Comparison of ENCODE assay signal across 21 cellular contexts in genomic region chr11:134560566-134561347, GRCh38.
DNase-seq lines count a peak whose midpoint lies in the region; ATAC-seq, FAIRE-seq and TF ChIP-seq lines count a peak whose summit lies in the region.
"Had no signal": no experiment of that assay in that cellular context is flagged by ENCODE, and none has a peak within 500 bp of the region (broad histone marks: within the 10 kb centered on the region; RNA-seq: fewer than 3 reads in every experiment).

No MANE protein-coding gene starts in this region.

- TF ChIP-seq CTCF in natural killer cell (IDR thresholded peaks at IDR 0.05): no peak
- no peak for TF ChIP-seq CTCF in nephron progenitor cell (IDR thresholded peaks at IDR 0.05)
- no peak for TF ChIP-seq CTCF in D721Med (IDR thresholded peaks at IDR 0.05; ENCODE audit: insufficient read depth, missing control alignments)

- no peak for FAIRE-seq in D721Med (lab: Jason Lieb, UNC)
- FAIRE-seq: frontal cortex had no signal

- H3K27ac Mint-ChIP-seq in natural killer cell (no peak overlapping the region), nephron progenitor cell (no peak overlapping the region)
- no peak overlapping the region for H3K27ac Mint-ChIP-seq in natural killer cell treated with Interleukin-12 subunit alpha and Interleukin-12 subunit beta and Interleukin-15 and Interleukin-18, amount 100 ng/mL, for 72 hours
- H3K27ac Mint-ChIP-seq: CD8-positive, alpha-beta T cell; naive thymus-derived CD8-positive, alpha-beta T cell had no signal

- intact Hi-C loops in natural killer cell (cut with micrococcal nuclease): no loop called here

- H3K27me3 Mint-ChIP-seq in natural killer cell (ENCODE audit: low read depth in 2 of 2) (peaks cover 10 to 13% of the 10 kb centered on the region in 2 donors), nephron progenitor cell (ENCODE audit: low read depth, poor library complexity) (peaks cover 14% of the 10 kb centered on the region)
- H3K27me3 Mint-ChIP-seq in natural killer cell treated with Interleukin-12 subunit alpha and Interleukin-12 subunit beta and Interleukin-15 and Interleukin-18, amount 100 ng/mL, for 72 hours: peaks cover 3 to 8% of the 10 kb centered on the region in 2 donors

- DNase-seq in natural killer cell: peak; percentile 10
- no peak for DNase-seq in natural killer cell treated with Interleukin-12 subunit alpha and Interleukin-12 subunit beta and Interleukin-15 and Interleukin-18, amount 100 ng/mL, for 72 hours (ENCODE audit: low spot score)
- peak; percentile 59 for DNase-seq in ecto neural progenitor cell (ENCODE audit: low spot score)
- peak; percentile 29 for DNase-seq in nephron progenitor cell
- DNase-seq in COLO829 (ENCODE audit: low spot score): no peak
- DNase-seq in D721Med (ENCODE audit: insufficient read length, low spot score): no peak
- DNase-seq: activated CD4-positive, CD25-positive, alpha-beta regulatory T cell; activated naive CD4-positive, alpha-beta T cell treated with Interleukin-2 at 50 U/mL for 16 hours; colonic mucosa; EL; left ventricle myocardium superior; naive thymus-derived CD8-positive, alpha-beta T cell; NCI-H1694; NCI-H345; SHP77; stimulated activated naive CD4-positive, alpha-beta T cell treated with Interleukin-2 at 50 U/mL for 16 hours; T-helper 2 cell had no signal

- H3K36me3 Mint-ChIP-seq in natural killer cell: no peaks in the 10 kb centered on the region
- H3K36me3 Mint-ChIP-seq in natural killer cell treated with Interleukin-12 subunit alpha and Interleukin-12 subunit beta and Interleukin-15 and Interleukin-18, amount 100 ng/mL, for 72 hours: no peaks in the 10 kb centered on the region
- H3K36me3 Mint-ChIP-seq in nephron progenitor cell (ENCODE audit: low read depth): no peaks in the 10 kb centered on the region
- H3K36me3 Mint-ChIP-seq: CD8-positive, alpha-beta T cell; naive thymus-derived CD8-positive, alpha-beta T cell had no signal

- H3K4me3 Mint-ChIP-seq in natural killer cell (no peak overlapping the region), nephron progenitor cell (no peak overlapping the region)
- no peak overlapping the region for H3K4me3 Mint-ChIP-seq in natural killer cell treated with Interleukin-12 subunit alpha and Interleukin-12 subunit beta and Interleukin-15 and Interleukin-18, amount 100 ng/mL, for 72 hours
- H3K4me3 Mint-ChIP-seq: CD8-positive, alpha-beta T cell; naive thymus-derived CD8-positive, alpha-beta T cell had no signal

- no peaks in the 10 kb centered on the region for H3K9me3 Mint-ChIP-seq in natural killer cell
- H3K9me3 Mint-ChIP-seq in natural killer cell treated with Interleukin-12 subunit alpha and Interleukin-12 subunit beta and Interleukin-15 and Interleukin-18, amount 100 ng/mL, for 72 hours: no peaks in the 10 kb centered on the region
- H3K9me3 Mint-ChIP-seq in nephron progenitor cell: no peaks in the 10 kb centered on the region
- H3K9me3 Mint-ChIP-seq: CD8-positive, alpha-beta T cell; naive thymus-derived CD8-positive, alpha-beta T cell had no signal

- peaks cover 0 to 15% of the 10 kb centered on the region in 2 donors for H3K4me1 Mint-ChIP-seq in natural killer cell
- H3K4me1 Mint-ChIP-seq in natural killer cell treated with Interleukin-12 subunit alpha and Interleukin-12 subunit beta and Interleukin-15 and Interleukin-18, amount 100 ng/mL, for 72 hours (ENCODE audit: low read depth in 2 of 2): peaks cover 0 to 3% of the 10 kb centered on the region in 2 donors
- peaks cover 17% of the 10 kb centered on the region for H3K4me1 Mint-ChIP-seq in nephron progenitor cell
- H3K4me1 Mint-ChIP-seq: naive thymus-derived CD8-positive, alpha-beta T cell had no signal

- ATAC-seq in natural killer cell: peak in 1 of 3 donors; percentile 24
- ATAC-seq in natural killer cell treated with Interleukin-12 subunit alpha and Interleukin-12 subunit beta and Interleukin-15 and Interleukin-18, amount 100 ng/mL, for 72 hours: no peak
- no peak for ATAC-seq in GM19023 (IDR thresholded peaks at IDR 0.05; ENCODE audit: unreplicated experiment)
- no peak for ATAC-seq in GM21390 (IDR thresholded peaks at IDR 0.05; ENCODE audit: unreplicated experiment)
- ATAC-seq: CD8-positive, alpha-beta T cell; left ventricle myocardium superior; naive thymus-derived CD8-positive, alpha-beta T cell had no signal

Comparison
In these comparisons a context has a peak if more than half of its experiments do, and no peak if none do; other contexts are left out.
1. DNase-seq: peak in natural killer cell (single experiment), ecto neural progenitor cell (single experiment) and nephron progenitor cell (single experiment); none in natural killer cell treated with Interleukin-12 subunit alpha and Interleukin-12 subunit beta and Interleukin-15 and Interleukin-18, amount 100 ng/mL, for 72 hours (single experiment), COLO829 (single experiment) and D721Med (single experiment).